Comparison of ENCODE assay signal across 25 cellular contexts in the genomic region with DNA sequence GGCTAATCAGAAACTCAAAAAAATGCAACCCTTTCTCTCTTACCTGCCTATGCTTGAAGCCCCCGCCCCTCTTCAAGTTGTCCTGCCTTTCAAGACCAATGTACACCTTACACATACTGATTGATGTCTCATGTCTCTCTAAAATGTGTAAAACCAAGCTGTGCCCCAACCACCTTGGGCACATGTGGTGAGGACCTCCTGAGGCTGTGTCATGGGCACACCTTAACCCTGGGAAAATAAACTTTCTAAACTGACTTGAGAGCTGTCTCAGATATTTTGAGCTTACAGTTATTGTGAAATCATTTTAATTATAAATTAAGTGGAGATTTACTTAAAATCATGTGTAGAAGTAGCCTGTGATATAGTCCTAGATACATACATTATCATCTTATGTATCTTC. TPM values are rescaled to one million over a fixed set of nuclear protein-coding genes. Genes with fewer than 3 reads are reported as not detected.
"Had no signal": no experiment of that assay in that cellular context is flagged by ENCODE, and none has a peak within 500 bp of the region (broad histone marks: within the 10 kb centered on the region; RNA-seq: fewer than 3 reads in every experiment).

No MANE protein-coding gene starts in this region.

- H3K27me3 Mint-ChIP-seq: naive B cell; progenitor cell of endocrine pancreas; stimulated activated memory B cell treated with anti-CD40 and anti-IgM and Interleukin-4, amounts not matched to agents 10 μg/mL and 1 μg/mL and 100 μg/mL, for 72 hours had no signal

- H3K4me3 ChIP-seq: esophagus squamous epithelium, gastroesophageal sphincter, left ventricle myocardium inferior, lung, pancreas, smooth muscle cell, stomach, thoracic aorta had no signal

- H3K9me3 Mint-ChIP-seq: naive B cell; nephron; stimulated activated memory B cell treated with anti-CD40 and anti-IgM and Interleukin-4, amounts not matched to agents 10 μg/mL and 1 μg/mL and 100 μg/mL, for 72 hours had no signal

- H3K27me3 ChIP-seq: esophagus squamous epithelium, gastroesophageal sphincter, pancreas, stomach had no signal

- H3K4me3 Mint-ChIP-seq: naive B cell; nephron; stimulated activated memory B cell treated with anti-CD40 and anti-IgM and Interleukin-4, amounts not matched to agents 10 μg/mL and 1 μg/mL and 100 μg/mL, for 72 hours had no signal

- H3K27ac ChIP-seq: esophagus squamous epithelium, gastroesophageal sphincter, left ventricle myocardium inferior, pancreas, thoracic aorta had no signal

- DNase-seq: dermis blood vessel endothelial cell; esophagus squamous epithelium; foreskin fibroblast; glutamatergic neuron; left ventricle myocardium inferior; mesendoderm; naive B cell; occipital lobe; pancreas; right cardiac atrium; stimulated activated CD4-positive, alpha-beta T cell treated with anti-CD3 and anti-CD28 coated beads, Interleukin-2, amount 100 ng/mL, for 48 hours; stimulated activated CD8-positive, alpha-beta memory T cell treated with anti-CD3 and anti-CD28 coated beads, Interleukin-4, amount 100 ng/mL, for 48 hours; stomach; substantia nigra; trophoblast cell had no signal

- H3K27ac Mint-ChIP-seq: nephron; progenitor cell of endocrine pancreas; stimulated activated memory B cell treated with anti-CD40 and anti-IgM and Interleukin-4, amounts not matched to agents 10 μg/mL and 1 μg/mL and 100 μg/mL, for 72 hours had no signal

- ATAC-seq: gastroesophageal sphincter; pancreas; right cardiac atrium; stimulated activated memory B cell treated with anti-CD40 and anti-IgM and Interleukin-4, amounts not matched to agents 10 μg/mL and 1 μg/mL and 100 μg/mL, for 72 hours had no signal

- H3K4me1 Mint-ChIP-seq: naive B cell; nephron; stimulated activated memory B cell treated with anti-CD40 and anti-IgM and Interleukin-4, amounts not matched to agents 10 μg/mL and 1 μg/mL and 100 μg/mL, for 72 hours had no signal

- H3K9me3 ChIP-seq: esophagus squamous epithelium, gastroesophageal sphincter, left ventricle myocardium inferior, pancreas, stomach, thoracic aorta had no signal

- H3K4me1 ChIP-seq: esophagus squamous epithelium, gastroesophageal sphincter, pancreas had no signal

RNA-seq across cellular contexts. Expression of gene YIPF7, which starts 49.0 kb away (rescaled TPM):
- total RNA-seq: dermis blood vessel endothelial cell, epithelial cell of proximal tubule, esophagus squamous epithelium, gastroesophageal sphincter, lung, pancreas, smooth muscle cell, stomach, thoracic aorta, urinary bladder had no signal
- polyA plus RNA-seq: keratinocyte, lung, smooth muscle cell, stomach had no signal
